Comparison of ENCODE assay signal across 25 cellular contexts in genomic region chr9:36759141-36759540, GRCh38.
"Had no signal": no experiment of that assay in that cellular context is flagged by ENCODE, and none has a peak within 500 bp of the region (broad histone marks: within the 10 kb centered on the region; RNA-seq: fewer than 3 reads in every experiment).

No MANE protein-coding gene starts in this region.

- DNase-seq: cortex of kidney; effector memory CD8-positive, alpha-beta T cell; erythroblast; esophagus squamous epithelium; foreskin melanocyte; glutamatergic neuron; heart right ventricle; hippocampal formation; kidney glomerular epithelial cell; left colon; left ventricle myocardium inferior; lower lobe of right lung; nephron progenitor cell; occipital lobe; ovary; psoas muscle; right cardiac atrium; sigmoid colon; stimulated activated CD4-positive, alpha-beta T cell treated with anti-CD3 and anti-CD28 coated beads, Interleukin-2, amount 100 ng/mL, for 24 hours; stimulated activated CD4-positive, alpha-beta T cell treated with anti-CD3 and anti-CD28 coated beads, Interleukin-4, amount 100 ng/mL, for 24 hours; stimulated activated naive CD4-positive, alpha-beta T cell treated with Interleukin-2 at 50 U/mL for 16 hours; stomach; upper lobe of left lung had no signal

- ATAC-seq: effector memory CD8-positive, alpha-beta T cell; heart right ventricle; left colon; lower lobe of right lung; naive thymus-derived CD8-positive, alpha-beta T cell; psoas muscle; right cardiac atrium; stimulated activated effector memory CD8-positive, alpha-beta T cell treated with anti-CD3 and anti-CD28 coated beads, Interleukin-12 subunit alpha, Interleukin-12 subunit beta, amount 100 ng/mL, for 72 hours had no signal
